ENCODE assay signal across 17 cellular contexts in the genomic region with DNA sequence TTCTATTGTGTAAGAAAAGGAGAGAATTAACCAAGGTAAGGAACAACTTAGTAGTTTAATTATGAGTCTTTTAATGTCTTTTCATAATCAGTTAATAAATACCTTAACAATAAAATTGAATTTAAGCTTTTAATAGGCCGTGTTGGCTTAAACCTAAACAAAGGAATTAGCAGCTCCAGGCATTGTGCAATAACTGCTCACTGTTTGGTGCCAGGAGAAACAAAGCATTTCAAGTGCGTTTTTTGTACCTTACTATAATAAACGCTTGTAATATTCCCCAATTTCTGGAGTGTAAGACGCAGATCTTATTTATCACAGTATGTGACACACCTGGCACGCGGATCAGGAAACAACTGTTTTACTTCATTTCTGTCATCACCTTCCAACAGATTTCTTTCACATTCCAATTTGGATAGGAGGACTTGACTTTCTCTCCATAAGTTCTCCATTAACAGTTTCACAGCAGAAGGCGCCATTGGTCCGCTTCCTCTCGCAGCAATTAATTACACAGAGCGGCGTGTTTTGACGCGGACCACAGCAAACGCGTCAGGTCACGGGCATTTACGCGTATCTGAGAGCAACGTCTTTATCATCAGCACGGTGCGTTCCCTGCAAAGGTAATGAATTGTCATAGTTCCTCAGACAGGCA.
DNase-seq lines count a peak whose midpoint lies in the region; FAIRE-seq and TF ChIP-seq lines count a peak whose summit lies in the region.
"Had no signal": no experiment of that assay in that cellular context is flagged by ENCODE, and none has a peak within 500 bp of the region (broad histone marks: within the 10 kb centered on the region; RNA-seq: fewer than 3 reads in every experiment).

No MANE protein-coding gene starts in this region.

- FAIRE-seq in H1 (lab: Jason Lieb, UNC) (no peak), GM12891 (lab: Jason Lieb, UNC) (no peak)
- FAIRE-seq: frontal cortex had no signal

- no peak overlapping the region for H3K4ac ChIP-seq in H1 (replicated peaks; ENCODE audit: insufficient read length, low read depth, low read length)
- no peak overlapping the region for H3K4ac ChIP-seq in H9 (ENCODE audit: low read depth, low read length)

- peaks cover 16% of the 10 kb centered on the region for H3K4me1 ChIP-seq in ACC112 (ENCODE audit: control insufficient read depth, insufficient read depth, low read length, unreplicated experiment)
- peaks cover 0 to 4% (median 0%) of the 10 kb centered on the region in 4 experiments; a peak in 1 of 7 replicates for H3K4me1 ChIP-seq in H1 (replicated peaks in 1 of 4; ENCODE audit: control insufficient read depth in 3 of 4, insufficient read depth in 4 of 4, low read length in 3 of 4)
- H3K4me1 ChIP-seq in osteoblast (ENCODE audit: insufficient read depth, low read length), result peaks cover 34% of the 10 kb centered on the region
- peaks cover 4% of the 10 kb centered on the region for H3K4me1 ChIP-seq in H9 (ENCODE audit: insufficient read depth, low read length)
- H3K4me1 ChIP-seq: BE2C had no signal

- H3K27me3 ChIP-seq in ACC112 (ENCODE audit: insufficient read depth, low read length), result no peaks in the 10 kb centered on the region
- no peaks in the 10 kb centered on the region for H3K27me3 ChIP-seq in H1 (replicated peaks in 1 of 4; ENCODE audit: control insufficient read depth in 3 of 4, extremely low read depth in 1 of 4, insufficient read depth in 3 of 4, low read length in 3 of 4)
- H3K27me3 ChIP-seq in osteoblast (ENCODE audit: insufficient read depth, low read length), result no peaks in the 10 kb centered on the region
- no peaks in the 10 kb centered on the region for H3K27me3 ChIP-seq in H9 (ENCODE audit: insufficient read depth, low read length)
- H3K27me3 ChIP-seq: BE2C had no signal

- H3K9me3 ChIP-seq in H1 (ENCODE audit: insufficient read depth in 2 of 2, low read depth in 1 of 2, low read length in 1 of 2), result no peaks in the 10 kb centered on the region
- H3K9me3 ChIP-seq in osteoblast (ENCODE audit: low read depth, low read length), result no peaks in the 10 kb centered on the region
- no peaks in the 10 kb centered on the region for H3K9me3 ChIP-seq in H9 (ENCODE audit: control insufficient read depth, low read depth, low read length)
- H3K9me3 ChIP-seq: BE2C had no signal

- H3K9me3 Mint-ChIP-seq in H9, result no peaks in the 10 kb centered on the region
- H3K9me3 Mint-ChIP-seq: activated naive CD4-positive, alpha-beta T cell treated with anti-CD3 and anti-CD28 coated beads, Interleukin-2, amount 50 U/mL, for 72 hours; dendritic cell treated with granulocyte-macrophage colony-stimulating factor and Interleukin-4, amounts not matched to agents 40 ng/mL and 50 ng/mL, for 4 days; nephron progenitor cell had no signal

- no peaks in the 10 kb centered on the region for H3K23me2 ChIP-seq in H1 (ENCODE audit: low read depth, low read length)
- H3K23me2 ChIP-seq in H9 (ENCODE audit: insufficient read length, low read depth, low read length, poor library complexity, severe bottlenecking), result no peaks in the 10 kb centered on the region

- TF ChIP-seq EP300 in H1 (IDR thresholded peaks at IDR 0.05; ENCODE audit: borderline replicate concordance in 1 of 2, low read depth in 2 of 2, low read length in 2 of 2), result no peak

- H3K18ac ChIP-seq in H1 (ENCODE audit: extremely low read depth, low read length), result no peak overlapping the region
- no peak overlapping the region for H3K18ac ChIP-seq in H9 (ENCODE audit: insufficient read length, low read depth, low read length)

- H3K4me1 Mint-ChIP-seq in H9, result peaks cover 0 to 28% of the 10 kb centered on the region in 2 experiments; a peak in 3 of 4 replicates

- H2BK120ac ChIP-seq in H1 (replicated peaks; ENCODE audit: low read depth, low read length) (no peak overlapping the region), H9 (ENCODE audit: low read depth, low read length, poor library complexity, severe bottlenecking) (no peak overlapping the region)

- H2BK20ac ChIP-seq in H1 (ENCODE audit: low read length), result no peak overlapping the region
- H2BK20ac ChIP-seq in H9 (ENCODE audit: low read depth, low read length, poor library complexity, severe bottlenecking), result no peak overlapping the region

- DNase-seq in NCI-H1105 treated with DMSO at 0.1 percent for 48 hours (lab: John Stamatoyannopoulos, UW), result peak; percentile 49
- no peak for DNase-seq in H1 (ENCODE audit: low read depth in 1 of 2, low spot score in 2 of 2)
- no peak for DNase-seq in osteoblast (ENCODE audit: insufficient read length, low spot score, missing footprints)
- DNase-seq in H9, result no peak
- no peak for DNase-seq in GM12891 (ENCODE audit: insufficient read length, low spot score)
- no peak for DNase-seq in effector CD8-positive, alpha-beta T cell (lab: John Stamatoyannopoulos, UW)
- no peak for DNase-seq in HUDEP-2 (lab: John Stamatoyannopoulos, UW; ENCODE audit: unreplicated experiment in 76 of 76)
- DNase-seq: BE2C; GF-D8; kidney glomerular epithelial cell; nephron progenitor cell; stimulated activated CD4-positive, alpha-beta T cell treated with anti-CD3 and anti-CD28 coated beads, Interleukin-15, amount 100 ng/mL, for 24 hours; T1000 had no signal

- H3K56ac ChIP-seq in H1 (replicated peaks; ENCODE audit: insufficient read length, low read depth, low read length) (no peak overlapping the region), H9 (ENCODE audit: insufficient read length, low read depth, low read length) (no peak overlapping the region)

- H4K5ac ChIP-seq in H1 (ENCODE audit: insufficient read length, low read depth, low read length) (no peak overlapping the region), H9 (ENCODE audit: insufficient read length, low read depth, low read length) (no peak overlapping the region)

- CTCF ChIA-PET in H1 (lab: Charles Lee; ENCODE audit: partially characterized antibody), result interaction anchor here (1.5 kb wide), 1 partner anchor 209 kb away, joined by 4 read pairs; no protein-coding TSS in a partner anchor

- H2BK12ac ChIP-seq in H1 (ENCODE audit: low read depth, low read length) (no peak overlapping the region), H9 (ENCODE audit: insufficient read length, low read depth, low read length) (no peak overlapping the region)

- no peaks in the 10 kb centered on the region for H3K36me3 ChIP-seq in ACC112 (ENCODE audit: insufficient read depth, low read length)
- no peaks in the 10 kb centered on the region for H3K36me3 ChIP-seq in H1 (ENCODE audit: control insufficient read depth in 2 of 4, insufficient read depth in 4 of 4, low read length in 3 of 4)
- no peaks in the 10 kb centered on the region for H3K36me3 ChIP-seq in osteoblast (ENCODE audit: insufficient read depth, low read length)
- H3K36me3 ChIP-seq: BE2C had no signal

- H2AFZ ChIP-seq in ACC112 (ENCODE audit: low read length, unreplicated experiment) (peak overlapping the region; percentile 53), H1 (ENCODE audit: low read length) (no peak overlapping the region), osteoblast (ENCODE audit: low read length) (peak overlapping the region; percentile 58), H9 (ENCODE audit: low read length) (no peak overlapping the region)

- H3K36me3 Mint-ChIP-seq in H9 (ENCODE audit: insufficient read depth in 1 of 3, low read depth in 3 of 3), result no peaks in the 10 kb centered on the region
- H3K36me3 Mint-ChIP-seq: activated naive CD4-positive, alpha-beta T cell treated with anti-CD3 and anti-CD28 coated beads, Interleukin-2, amount 50 U/mL, for 72 hours had no signal

- no peak overlapping the region for H3K4me3 Mint-ChIP-seq in H9
- H3K4me3 Mint-ChIP-seq: dendritic cell treated with granulocyte-macrophage colony-stimulating factor and Interleukin-4, amounts not matched to agents 40 ng/mL and 50 ng/mL, for 4 days; nephron progenitor cell had no signal

- TF ChIP-seq CTCF in H1 (IDR thresholded peaks at IDR 0.05; ENCODE audit: control extremely low read depth in 1 of 3, insufficient read depth in 1 of 3, low read depth in 1 of 3, low read length in 3 of 3) (no peak), osteoblast (IDR thresholded peaks at IDR 0.05; ENCODE audit: extremely low read depth, low read depth, low read length) (no peak), H9 (conservative IDR thresholded peaks at IDR 0.05) (no peak)

- TF ChIP-seq POLR2A in H1 (IDR thresholded peaks at IDR 0.05; ENCODE audit: control extremely low read depth in 1 of 2, low read depth in 2 of 2, low read length in 2 of 2) (no peak), GM12891 (IDR thresholded peaks at IDR 0.05; ENCODE audit: low read depth, low read length) (no peak)

- 93% methylated on average over 21 of the region's 21 CpGs; no CpG with 5 or more reads in 1 of the 2 experiments for WGBS in H1 (ENCODE audit: extremely low coverage in 1 of 2, insufficient coverage in 1 of 2, insufficient read length in 1 of 2, insufficient replicate concordance in 2 of 2, low coverage in 1 of 2, low lambda C conversion rate in 2 of 2, missing lambda C conversion rate in 1 of 2), 2 experiments
- WGBS in H9 (ENCODE audit: extremely low coverage, insufficient read length, low lambda C conversion rate), result no CpG with 5 or more reads among the region's 21 CpGs

- POLR2A ChIA-PET in H1 (lab: Charles Lee; ENCODE audit: partially characterized antibody), result no interaction called here

- H3K4me2 ChIP-seq in H1 (ENCODE audit: insufficient read depth in 1 of 2, low read depth in 2 of 2, low read length in 2 of 2) (no peak overlapping the region), osteoblast (ENCODE audit: insufficient read depth, low read length) (peak overlapping the region; percentile 82), H9 (ENCODE audit: insufficient read depth, insufficient read length, low read length) (no peak overlapping the region)

- H4K91ac ChIP-seq in H1 (replicated peaks; ENCODE audit: insufficient read length, low read length) (no peak overlapping the region), H9 (ENCODE audit: insufficient read length, low read depth, low read length) (no peak overlapping the region)

- H3K79me1 ChIP-seq in H1 (ENCODE audit: low read depth, low read length) (no peaks in the 10 kb centered on the region), H9 (ENCODE audit: insufficient read depth, low read depth, low read length, poor library complexity, severe bottlenecking) (no peaks in the 10 kb centered on the region)

- H3K9ac ChIP-seq in H1 (replicated peaks in 1 of 4; ENCODE audit: extremely low read depth in 1 of 4, low read depth in 3 of 4, low read length in 3 of 4), result no peak overlapping the region
- no peak overlapping the region for H3K9ac ChIP-seq in H9 (ENCODE audit: extremely low read depth, insufficient read length, low read length)

- H2BK15ac ChIP-seq in H1 (ENCODE audit: low read length) (no peak overlapping the region), H9 (ENCODE audit: low read depth, low read length) (no peak overlapping the region)

- no peaks in the 10 kb centered on the region; the same call in 1 of the 2 replicates for H3K27me3 Mint-ChIP-seq in H9 (ENCODE audit: low read depth)
- H3K27me3 Mint-ChIP-seq: dendritic cell treated with granulocyte-macrophage colony-stimulating factor and Interleukin-4, amounts not matched to agents 40 ng/mL and 50 ng/mL, for 4 days had no signal

- H3K27ac ChIP-seq in ACC112 (ENCODE audit: low read depth, low read length) (no peak overlapping the region), H1 (ENCODE audit: low read depth, low read length) (no peak overlapping the region), osteoblast (ENCODE audit: low read depth, low read length) (no peak overlapping the region), H9 (ENCODE audit: insufficient read length, low read depth, low read length) (no peak overlapping the region)

- H4K8ac ChIP-seq in H1 (ENCODE audit: extremely low read depth, insufficient read depth, low read length) (no peak overlapping the region), H9 (replicated peaks; ENCODE audit: insufficient read length, low read depth, low read length) (no peak overlapping the region)

- H3K23ac ChIP-seq in H1 (ENCODE audit: insufficient read length) (no peak overlapping the region), H9 (ENCODE audit: insufficient read length, low read depth, low read length) (no peak overlapping the region)

- no peak overlapping the region; a peak in 2 of 7 replicates for H3K27ac Mint-ChIP-seq in H9
- H3K27ac Mint-ChIP-seq: activated naive CD4-positive, alpha-beta T cell treated with anti-CD3 and anti-CD28 coated beads, Interleukin-2, amount 50 U/mL, for 72 hours; dendritic cell treated with granulocyte-macrophage colony-stimulating factor and Interleukin-4, amounts not matched to agents 40 ng/mL and 50 ng/mL, for 4 days; nephron progenitor cell had no signal

- no peaks in the 10 kb centered on the region for H4K20me1 ChIP-seq in H1 (replicated peaks in 1 of 2; ENCODE audit: control insufficient read depth in 1 of 2, insufficient read depth in 2 of 2, low read length in 2 of 2)
- no peaks in the 10 kb centered on the region for H4K20me1 ChIP-seq in osteoblast (ENCODE audit: insufficient read depth, low read length)
- no peaks in the 10 kb centered on the region for H4K20me1 ChIP-seq in H9 (ENCODE audit: control insufficient read depth, insufficient read depth, insufficient read length)

- H3K14ac ChIP-seq in H1 (ENCODE audit: insufficient read length) (no peak overlapping the region), H9 (ENCODE audit: insufficient read depth, low read length) (no peak overlapping the region)

- no peak for TF ChIP-seq RAD21 in H1 (IDR thresholded peaks at IDR 0.05 in 1 of 2, conservative IDR thresholded peaks at IDR 0.05 in 1 of 2; ENCODE audit: low read depth in 2 of 2, low read length in 2 of 2)

- no peak overlapping the region for H2AK5ac ChIP-seq in H1 (ENCODE audit: low read depth, low read length)
- H2AK5ac ChIP-seq in H9 (ENCODE audit: insufficient read length, low read length), result no peak overlapping the region

- H3T11ph ChIP-seq in H9 (ENCODE audit: low read length), result no peak overlapping the region

- H2BK5ac ChIP-seq in H1 (ENCODE audit: low read depth, low read length) (no peak overlapping the region), H9 (ENCODE audit: insufficient read length, low read length) (no peak overlapping the region)

- H3K79me2 ChIP-seq in ACC112 (ENCODE audit: control insufficient read depth, insufficient read depth, low read length, unreplicated experiment) (no peaks in the 10 kb centered on the region), H1 (ENCODE audit: control insufficient read depth in 1 of 2, insufficient read depth in 2 of 2, low read length in 2 of 2) (no peaks in the 10 kb centered on the region), osteoblast (ENCODE audit: insufficient read depth, low read length) (no peaks in the 10 kb centered on the region), H9 (ENCODE audit: insufficient read depth, low read length) (no peaks in the 10 kb centered on the region)

- H3K4me3 ChIP-seq in ACC112 (ENCODE audit: low read depth, low read length) (peak overlapping the region; percentile 61), H1 (ENCODE audit: extremely low read depth in 1 of 4, insufficient read depth in 2 of 4, low read depth in 3 of 4, low read length in 4 of 4) (no peak overlapping the region), osteoblast (ENCODE audit: insufficient read depth, low read length) (peak overlapping the region; percentile 61)

Comparison
In these comparisons a context has a peak if more than half of its experiments do, and no peak if none do; other contexts are left out.
1. H2AFZ ChIP-seq: peak in ACC112 (single experiment) and osteoblast (single experiment); none in H1 (single experiment) and H9 (single experiment).
2. H3K4me3 ChIP-seq: peak in ACC112 (single experiment) and osteoblast (single experiment); none in H1 (0 of 4).